ENCODE assay signal across 32 cellular contexts in the genomic region with DNA sequence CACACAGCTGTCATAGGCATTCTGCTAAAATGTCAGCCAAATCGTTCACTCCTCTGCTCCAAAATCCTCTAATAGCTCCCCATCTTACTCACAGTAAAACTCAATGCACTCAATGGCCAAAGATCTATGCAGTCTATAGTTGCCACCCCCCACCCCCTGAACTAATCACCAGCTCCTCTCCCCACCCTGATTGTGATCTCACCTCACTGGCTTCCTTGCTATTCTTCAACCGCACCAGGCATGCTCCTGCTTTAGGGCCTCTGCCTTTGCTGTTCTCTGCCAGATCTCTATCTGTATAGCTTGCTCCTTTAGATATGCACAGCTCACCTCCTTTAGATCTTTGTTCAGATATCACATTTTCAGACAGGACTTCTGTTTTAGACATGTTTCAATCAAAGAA. TPM values are rescaled to one million over a fixed set of nuclear protein-coding genes. Genes with fewer than 3 reads are reported as not detected.
A peak's percentile ranks its signal among the peaks of the same experiment; 100 is the strongest.
DNase-seq lines count a peak whose midpoint lies in the region; ATAC-seq and TF ChIP-seq lines count a peak whose summit lies in the region.
"Had no signal": no experiment of that assay in that cellular context is flagged by ENCODE, and none has a peak within 500 bp of the region (broad histone marks: within the 10 kb centered on the region; RNA-seq: fewer than 3 reads in every experiment).

No MANE protein-coding gene starts in this region.

- H3K9me3 ChIP-seq in RWPE2 (ENCODE audit: severe bottlenecking) (no peaks in the 10 kb centered on the region), osteoblast (ENCODE audit: low read depth, low read length) (no peaks in the 10 kb centered on the region)
- H3K9me3 ChIP-seq: BE2C, body of pancreas, heart right ventricle, stomach, thyroid gland had no signal

- H3K4me1 ChIP-seq in RWPE2 (ENCODE audit: insufficient read depth, poor library complexity, severe bottlenecking): no peaks in the 10 kb centered on the region
- H3K4me1 ChIP-seq in foreskin keratinocyte: no peaks in the 10 kb centered on the region
- no peaks in the 10 kb centered on the region for H3K4me1 ChIP-seq in osteoblast (ENCODE audit: insufficient read depth, low read length)
- H3K4me1 ChIP-seq: BE2C, body of pancreas, stomach, thyroid gland had no signal

- no peaks in the 10 kb centered on the region for H3K36me3 ChIP-seq in RWPE2 (ENCODE audit: low read depth)
- no peaks in the 10 kb centered on the region for H3K36me3 ChIP-seq in osteoblast (ENCODE audit: insufficient read depth, low read length)
- H3K36me3 ChIP-seq: BE2C, heart right ventricle, stomach, thyroid gland had no signal

- DNase-seq in EH (ENCODE audit: low read depth): peak; percentile 11
- no peak for DNase-seq in RWPE2 (ENCODE audit: low spot score)
- peak; percentile 59 to 92 for DNase-seq in foreskin keratinocyte
- DNase-seq in osteoblast (ENCODE audit: insufficient read length, low spot score, missing footprints): no peak
- no peak for DNase-seq in dorsolateral prefrontal cortex
- DNase-seq in amygdala (lab: John Stamatoyannopoulos, UW): no peak
- no peak for DNase-seq in COLO668 (lab: John Stamatoyannopoulos, UW; ENCODE audit: unreplicated experiment)
- DNase-seq: activated CD4-positive, alpha-beta T cell treated with anti-CD3 and anti-CD28 coated beads for 1 hour; activated CD8-positive, alpha-beta T cell treated with anti-CD3 and anti-CD28 coated beads, Interleukin-2, amount 10 ng/mL, durations not matched to agents 7 days and 5 days; activated effector memory CD4-positive, alpha-beta T cell treated with Interleukin-2 at 50 U/mL for 16 hours; activated T-cell treated with anti-CD3 and anti-CD28 coated beads for 4 hours; BE2C; body of pancreas; CD8-positive, alpha-beta memory T cell; DMS153; effector CD8-positive, alpha-beta T cell; GF-D8; heart right ventricle; naive thymus-derived CD8-positive, alpha-beta T cell; NCI-H1436 treated with DMSO at 0.1 percent for 48 hours; NCI-H2107; NCI-H446; occipital lobe; RPMI8226; small intestine; stimulated activated CD4-positive, alpha-beta T cell treated with anti-CD3 and anti-CD28 coated beads, Interleukin-1b, Interleukin-23, amount 100 ng/mL, for 48 hours; stomach; T-helper 17 cell; thyroid gland had no signal

- peak overlapping the region; percentile 40 for H2AFZ ChIP-seq in osteoblast (ENCODE audit: low read length)

- H4K20me1 ChIP-seq in osteoblast (ENCODE audit: insufficient read depth, low read length): no peaks in the 10 kb centered on the region

- peak; percentile 70 for ATAC-seq in RWPE2 (ENCODE audit: low read depth)
- peak; percentile 86 for ATAC-seq in foreskin keratinocyte
- no peak for ATAC-seq in GM21825 (IDR thresholded peaks at IDR 0.05; ENCODE audit: unreplicated experiment)
- ATAC-seq: activated CD8-positive, alpha-beta T cell treated with anti-CD3 and anti-CD28 coated beads, Interleukin-2, amount 10 ng/mL, durations not matched to agents 7 days and 5 days; body of pancreas; heart right ventricle; left lobe of liver; naive thymus-derived CD8-positive, alpha-beta T cell; T-helper 17 cell had no signal

- no peak overlapping the region for H3K27ac ChIP-seq in RWPE2 (ENCODE audit: poor library complexity, severe bottlenecking)
- H3K27ac ChIP-seq in foreskin keratinocyte: no peak overlapping the region
- H3K27ac ChIP-seq in osteoblast (ENCODE audit: low read depth, low read length): no peak overlapping the region
- H3K27ac ChIP-seq in dorsolateral prefrontal cortex: no peak overlapping the region
- H3K27ac ChIP-seq: body of pancreas, heart right ventricle, SK-N-MC, stomach, thyroid gland had no signal

- H3K27me3 ChIP-seq in RWPE2 (ENCODE audit: insufficient read depth, poor library complexity, severe bottlenecking) (no peaks in the 10 kb centered on the region), foreskin keratinocyte (no peaks in the 10 kb centered on the region), osteoblast (ENCODE audit: insufficient read depth, low read length) (no peaks in the 10 kb centered on the region), dorsolateral prefrontal cortex (no peaks in the 10 kb centered on the region)
- H3K27me3 ChIP-seq: body of pancreas, stomach, thyroid gland had no signal

- H3K4me2 ChIP-seq in osteoblast (ENCODE audit: insufficient read depth, low read length): no peak overlapping the region

- intact Hi-C loops in dorsolateral prefrontal cortex (cut with DNase I): no loop called here

- no peaks in the 10 kb centered on the region for H3K79me2 ChIP-seq in osteoblast (ENCODE audit: insufficient read depth, low read length)

- H3K4me3 ChIP-seq in RWPE2 (ENCODE audit: severe bottlenecking) (no peak overlapping the region), osteoblast (ENCODE audit: insufficient read depth, low read length) (no peak overlapping the region), dorsolateral prefrontal cortex (no peak overlapping the region)
- H3K4me3 ChIP-seq: body of pancreas, heart right ventricle, SK-N-MC, stomach, thyroid gland had no signal

- TF ChIP-seq CTCF in RWPE2 (IDR thresholded peaks at IDR 0.05; ENCODE audit: poor library complexity, severe bottlenecking) (no peak), foreskin keratinocyte (conservative IDR thresholded peaks at IDR 0.05) (no peak), osteoblast (IDR thresholded peaks at IDR 0.05; ENCODE audit: extremely low read depth, low read depth, low read length) (no peak), dorsolateral prefrontal cortex (IDR thresholded peaks at IDR 0.05 in 54 of 56, conservative IDR thresholded peaks at IDR 0.05 in 2 of 56; ENCODE audit: low read depth in 1 of 56, partially characterized antibody in 56 of 56) (no peak)

RNA-seq across cellular contexts. Expression of a gene that starts 33.2 kb away (rescaled TPM):
- 50.4 and 54.7 TPM in 2 replicates for total RNA-seq in foreskin keratinocyte
- polyA plus RNA-seq in foreskin keratinocyte: 30.2 and 36.9 TPM in 2 replicates
- total RNA-seq in osteoblast: 124 and 128 TPM in 2 replicates
- 10 to 100 TPM; 33.1 to 80.2 (median 54.6) TPM for total RNA-seq in dorsolateral prefrontal cortex

Comparison
In these comparisons a context has a peak if more than half of its experiments do, and no peak if none do; other contexts are left out.
1. DNase-seq: peak in EH (single experiment) and foreskin keratinocyte (2 of 2); none in RWPE2 (single experiment), osteoblast (single experiment), dorsolateral prefrontal cortex (0 of 10), amygdala (0 of 56) and COLO668 (single experiment).